ENCODE assay signal across 21 cellular contexts in genomic region chr11:67002297-67002913, GRCh38. TPM values are rescaled to one million over a fixed set of nuclear protein-coding genes. Genes with fewer than 3 reads are reported as not detected.
DNase-seq lines count a peak whose midpoint lies in the region; ATAC-seq and TF ChIP-seq lines count a peak whose summit lies in the region.
"Had no signal": no experiment of that assay in that cellular context is flagged by ENCODE, and none has a peak within 500 bp of the region (broad histone marks: within the 10 kb centered on the region; RNA-seq: fewer than 3 reads in every experiment).

No MANE protein-coding gene starts in this region.

- CTCF ChIA-PET in WTC11 (lab: Charles Lee): interaction anchor here (0.5 to 2.9 kb wide), 9 partner anchors 13 to 151 kb away, joined by 3 to 26 read pairs (median 3); partner anchors contain the start of gene SYT12

- H3K4me1 Mint-ChIP-seq in WTC11: peaks cover 38% of the 10 kb centered on the region
- H3K4me1 Mint-ChIP-seq in activated T-cell treated with anti-CD3 and anti-CD28 coated beads, Interleukin-2, amount 50 U/mL, for 72 hours (ENCODE audit: low read depth): peaks cover 7% of the 10 kb centered on the region

- DNase-seq in DMS79 (lab: John Stamatoyannopoulos, UW) (peak; percentile 15), HuH-7.5 (ENCODE audit: low spot score) (peak; percentile 57), WTC11 (ENCODE audit: low spot score) (peak; percentile 35), left lobe of liver (ENCODE audit: low spot score) (no peak), SHP77 (lab: John Stamatoyannopoulos, UW) (no peak)
- no peak for DNase-seq in activated T-cell treated with anti-CD3 and anti-CD28 coated beads, Interleukin-2, amount 50 U/mL, for 72 hours
- DNase-seq: activated CD4-positive, alpha-beta T cell treated with anti-CD3 and anti-CD28 coated beads, Interleukin-2, amount 10 ng/mL, durations not matched to agents 7 days and 5 days; activated T-cell treated with anti-CD3 and anti-CD28 coated beads, Interleukin-2, amount 50 U/mL, for 48 hours; CD8-positive, alpha-beta T cell; gastrocnemius medialis; GM23248; NCI-H1930; stimulated activated CD4-positive, alpha-beta T cell treated with anti-CD3 and anti-CD28 coated beads, Interleukin-2, amount 100 ng/mL, for 48 hours had no signal

- peak; percentile 84 for ATAC-seq in WTC11
- peak; percentile 13 for ATAC-seq in left lobe of liver
- ATAC-seq in HG02798 (IDR thresholded peaks at IDR 0.05; ENCODE audit: poor library complexity, unreplicated experiment): no peak
- ATAC-seq in activated T-cell treated with anti-CD3 and anti-CD28 coated beads, Interleukin-2, amount 50 U/mL, for 72 hours (replicated peaks in 1 of 2): no peak
- no peak for ATAC-seq in HG03139 (IDR thresholded peaks at IDR 0.05; ENCODE audit: unreplicated experiment)
- ATAC-seq: activated naive CD4-positive, alpha-beta T cell treated with anti-CD3 and anti-CD28 coated beads, Interleukin-2, amount 50 U/mL, for 72 hours; CD8-positive, alpha-beta T cell; gastrocnemius medialis had no signal

- H3K4me3 Mint-ChIP-seq in WTC11: peak overlapping the region; percentile 27
- H3K4me3 Mint-ChIP-seq in activated T-cell treated with anti-CD3 and anti-CD28 coated beads, Interleukin-2, amount 50 U/mL, for 72 hours: no peak overlapping the region
- H3K4me3 Mint-ChIP-seq: activated CD4-positive, alpha-beta T cell treated with anti-CD3 and anti-CD28 coated beads, Interleukin-2, amount 10 ng/mL, durations not matched to agents 7 days and 5 days; CD8-positive, alpha-beta T cell; dendritic cell treated with granulocyte-macrophage colony-stimulating factor and Interleukin-4, amounts not matched to agents 40 ng/mL and 50 ng/mL, for 4 days had no signal

- H3K36me3 Mint-ChIP-seq in WTC11: no peaks in the 10 kb centered on the region
- H3K36me3 Mint-ChIP-seq in activated T-cell treated with anti-CD3 and anti-CD28 coated beads, Interleukin-2, amount 50 U/mL, for 72 hours (ENCODE audit: insufficient read depth in 2 of 2): no peaks in the 10 kb centered on the region
- H3K36me3 Mint-ChIP-seq: activated naive CD4-positive, alpha-beta T cell treated with anti-CD3 and anti-CD28 coated beads, Interleukin-2, amount 50 U/mL, for 72 hours; CD8-positive, alpha-beta T cell had no signal

- peaks cover 5% of the 10 kb centered on the region; the same call in 1 of the 2 replicates for H3K9me3 Mint-ChIP-seq in WTC11
- peaks cover 0 to 2% of the 10 kb centered on the region in 2 donors for H3K9me3 Mint-ChIP-seq in activated T-cell treated with anti-CD3 and anti-CD28 coated beads, Interleukin-2, amount 50 U/mL, for 72 hours
- H3K9me3 Mint-ChIP-seq: activated CD4-positive, alpha-beta T cell treated with anti-CD3 and anti-CD28 coated beads, Interleukin-2, amount 10 ng/mL, durations not matched to agents 7 days and 5 days; CD8-positive, alpha-beta T cell; dendritic cell treated with granulocyte-macrophage colony-stimulating factor and Interleukin-4, amounts not matched to agents 40 ng/mL and 50 ng/mL, for 4 days had no signal

- no peak for TF ChIP-seq CTCF in WTC11 (IDR thresholded peaks at IDR 0.05)

- peak overlapping the region; percentile 92 for H3K27ac Mint-ChIP-seq in WTC11
- H3K27ac Mint-ChIP-seq in activated T-cell treated with anti-CD3 and anti-CD28 coated beads, Interleukin-2, amount 50 U/mL, for 72 hours: no peak overlapping the region
- H3K27ac Mint-ChIP-seq: activated CD4-positive, alpha-beta T cell treated with anti-CD3 and anti-CD28 coated beads, Interleukin-2, amount 10 ng/mL, durations not matched to agents 7 days and 5 days; activated naive CD4-positive, alpha-beta T cell treated with anti-CD3 and anti-CD28 coated beads, Interleukin-2, amount 50 U/mL, for 72 hours; CD8-positive, alpha-beta T cell; dendritic cell treated with granulocyte-macrophage colony-stimulating factor and Interleukin-4, amounts not matched to agents 40 ng/mL and 50 ng/mL, for 4 days had no signal

- H3K27me3 Mint-ChIP-seq in WTC11 (ENCODE audit: low read depth): no peaks in the 10 kb centered on the region
- no peaks in the 10 kb centered on the region for H3K27me3 Mint-ChIP-seq in activated T-cell treated with anti-CD3 and anti-CD28 coated beads, Interleukin-2, amount 50 U/mL, for 72 hours (ENCODE audit: low read depth)

- POLR2A ChIA-PET in WTC11 (lab: Charles Lee): no interaction called here

TF ChIP-seq in WTC11, 78 proteins besides CTCF, POLR2A, EP300 and RAD21:
- TF ChIP-seq ZNF281 (CRISPR knock-in tag; IDR thresholded peaks at IDR 0.05): no peak
- TF ChIP-seq ZNF423 (CRISPR knock-in tag; IDR thresholded peaks at IDR 0.05): peak; percentile 12
- 0 out of 2 replicates have a peak, but pooled peaks have one; percentile 40 for TF ChIP-seq ZBTB43 (CRISPR knock-in tag; IDR thresholded peaks at IDR 0.05)
- peak; percentile 42; the same call in 1 of the 2 replicates for TF ChIP-seq SP1 (CRISPR knock-in tag; conservative IDR thresholded peaks at IDR 0.05)

RNA-seq across cellular contexts. Expression of gene SYT12, which starts 20.5 kb away (rescaled TPM):
- total RNA-seq in WTC11 (2021) (4.6 to 7.3 TPM (median 7.1 TPM) in 3 replicates), left lobe of liver (4.8 TPM)
- total RNA-seq in activated T-cell treated with anti-CD3 and anti-CD28 coated beads, Interleukin-2, amount 50 U/mL, for 72 hours: not detected
- total RNA-seq: activated CD4-positive, alpha-beta T cell treated with anti-CD3 and anti-CD28 coated beads, Interleukin-2, amount 10 ng/mL, durations not matched to agents 7 days and 5 days; CD8-positive, alpha-beta T cell had no signal

RNA-seq across cellular contexts. Expression of gene C11orf86, which starts 27.3 kb away (rescaled TPM):
- 0.44 to 0.87 TPM (median 0.68 TPM) in 3 replicates for total RNA-seq in WTC11 (2021)
- total RNA-seq in left lobe of liver: not detected
- not detected for total RNA-seq in activated T-cell treated with anti-CD3 and anti-CD28 coated beads, Interleukin-2, amount 50 U/mL, for 72 hours
- total RNA-seq: activated CD4-positive, alpha-beta T cell treated with anti-CD3 and anti-CD28 coated beads, Interleukin-2, amount 10 ng/mL, durations not matched to agents 7 days and 5 days; activated naive CD4-positive, alpha-beta T cell treated with anti-CD3 and anti-CD28 coated beads, Interleukin-2, amount 50 U/mL, for 72 hours; CD8-positive, alpha-beta T cell; Daoy; gastrocnemius medialis; GM23248; lung; posterior vena cava; RPMI7951 had no signal

RNA-seq across cellular contexts. Expression of gene PC, which starts 44.2 kb away (rescaled TPM):
- total RNA-seq in WTC11 (2021) (22.1 to 27.2 TPM (median 25.6 TPM) in 3 replicates), left lobe of liver (392 TPM)
- 10 to 100 TPM in 1 of 2 donors, 1 to 10 TPM in 1; 9.1 to 12.7 TPM for total RNA-seq in activated T-cell treated with anti-CD3 and anti-CD28 coated beads, Interleukin-2, amount 50 U/mL, for 72 hours

RNA-seq across cellular contexts. Expression of gene RHOD, which starts 54.2 kb away (rescaled TPM):
- total RNA-seq in WTC11 (2021) (13.1 to 16.3 TPM (median 15.9 TPM) in 3 replicates), left lobe of liver (23.2 TPM)
- total RNA-seq in activated T-cell treated with anti-CD3 and anti-CD28 coated beads, Interleukin-2, amount 50 U/mL, for 72 hours: 1 to 10 TPM; 2.6 to 3.4 TPM
- total RNA-seq: Daoy had no signal

Comparison
In these comparisons a context has a peak if more than half of its experiments do, and no peak if none do; other contexts are left out.
1. DNase-seq: peak in DMS79 (single experiment), HuH-7.5 (single experiment) and WTC11 (single experiment); none in left lobe of liver (single experiment), SHP77 (0 of 2) and activated T-cell treated with anti-CD3 and anti-CD28 coated beads, Interleukin-2, amount 50 U/mL, for 72 hours (0 of 2).
2. ATAC-seq: peak in WTC11 (single experiment) and left lobe of liver (single experiment); none in HG02798 (single experiment), activated T-cell treated with anti-CD3 and anti-CD28 coated beads, Interleukin-2, amount 50 U/mL, for 72 hours (0 of 2) and HG03139 (single experiment).
3. RNA of gene PC, which starts 44.2 kb away (total RNA-seq): 392 TPM in left lobe of liver (single experiment); 22.1 to 27.2 TPM in WTC11 and 9.1 to 12.7 TPM in activated T-cell treated with anti-CD3 and anti-CD28 coated beads, Interleukin-2, amount 50 U/mL, for 72 hours; every median in the first group is over 10 times any median in the second.